Comparison of ENCODE assay signal across 1 cellular context in the genomic region with DNA sequence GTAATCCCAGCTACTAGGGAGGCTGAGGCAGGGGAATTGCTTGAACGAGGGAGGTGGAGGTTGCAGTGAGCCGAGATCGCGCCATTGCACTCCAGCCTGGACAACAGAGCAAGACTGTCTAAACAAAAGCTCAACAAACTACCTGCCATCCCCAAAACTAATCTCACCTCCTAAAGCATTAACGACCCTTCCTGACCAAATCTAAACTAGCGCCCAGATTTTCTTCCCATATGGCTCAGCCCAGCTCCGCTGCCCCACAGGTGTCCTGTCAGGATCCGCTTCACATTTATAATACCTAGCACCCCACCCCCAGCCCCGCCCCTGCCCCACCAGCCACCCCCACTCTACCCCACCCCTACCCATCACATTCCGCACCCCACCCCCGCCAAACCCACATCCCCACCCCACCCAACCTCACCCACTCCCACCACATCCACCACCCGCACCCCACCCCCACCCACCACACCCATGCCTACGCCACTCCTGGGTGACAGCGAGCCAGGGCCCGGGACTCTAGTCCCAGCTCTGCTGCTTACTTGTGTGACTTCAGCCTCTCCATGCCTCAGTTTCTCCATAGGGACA.
A peak's percentile ranks its signal among the peaks of the same experiment; 100 is the strongest.
TF ChIP-seq lines count a peak whose summit lies in the region.

No MANE protein-coding gene starts in this region.

TF ChIP-seq in GM12878, 131 proteins besides CTCF, POLR2A, EP300 and RAD21:
- TF ChIP-seq TCF3 (IDR thresholded peaks at IDR 0.05; ENCODE audit: borderline replicate concordance, insufficient read depth, low read depth, low read length) (no peak), BACH1 (IDR thresholded peaks at IDR 0.05; ENCODE audit: borderline replicate concordance) (no peak), NR2C2 (IDR thresholded peaks at IDR 0.05; ENCODE audit: borderline replicate concordance, control insufficient read depth, insufficient read length, low read depth) (no peak), MLLT1 (IDR thresholded peaks at IDR 0.05) (0 out of 2 replicates have a peak, but pooled peaks have one; percentile 17), TAF1 (IDR thresholded peaks at IDR 0.05; ENCODE audit: borderline replicate concordance, low read depth, low read length) (no peak), YY1 (IDR thresholded peaks at IDR 0.05; ENCODE audit: low read depth, low read length) (no peak), SREBF2 (IDR thresholded peaks at IDR 0.05; ENCODE audit: low read length) (no peak), SPI1 (IDR thresholded peaks at IDR 0.05; ENCODE audit: borderline replicate concordance, insufficient read depth, low read depth, low read length) (no peak)
- TF ChIP-seq, protein P1, sequence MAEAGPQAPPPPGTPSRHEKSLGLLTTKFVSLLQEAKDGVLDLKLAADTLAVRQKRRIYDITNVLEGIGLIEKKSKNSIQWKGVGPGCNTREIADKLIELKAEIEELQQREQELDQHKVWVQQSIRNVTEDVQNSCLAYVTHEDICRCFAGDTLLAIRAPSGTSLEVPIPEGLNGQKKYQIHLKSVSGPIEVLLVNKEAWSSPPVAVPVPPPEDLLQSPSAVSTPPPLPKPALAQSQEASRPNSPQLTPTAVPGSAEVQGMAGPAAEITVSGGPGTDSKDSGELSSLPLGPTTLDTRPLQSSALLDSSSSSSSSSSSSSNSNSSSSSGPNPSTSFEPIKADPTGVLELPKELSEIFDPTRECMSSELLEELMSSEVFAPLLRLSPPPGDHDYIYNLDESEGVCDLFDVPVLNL (IDR thresholded peaks at IDR 0.05; ENCODE audit: low read depth, low read length) = no peak
